In the genomic region with DNA sequence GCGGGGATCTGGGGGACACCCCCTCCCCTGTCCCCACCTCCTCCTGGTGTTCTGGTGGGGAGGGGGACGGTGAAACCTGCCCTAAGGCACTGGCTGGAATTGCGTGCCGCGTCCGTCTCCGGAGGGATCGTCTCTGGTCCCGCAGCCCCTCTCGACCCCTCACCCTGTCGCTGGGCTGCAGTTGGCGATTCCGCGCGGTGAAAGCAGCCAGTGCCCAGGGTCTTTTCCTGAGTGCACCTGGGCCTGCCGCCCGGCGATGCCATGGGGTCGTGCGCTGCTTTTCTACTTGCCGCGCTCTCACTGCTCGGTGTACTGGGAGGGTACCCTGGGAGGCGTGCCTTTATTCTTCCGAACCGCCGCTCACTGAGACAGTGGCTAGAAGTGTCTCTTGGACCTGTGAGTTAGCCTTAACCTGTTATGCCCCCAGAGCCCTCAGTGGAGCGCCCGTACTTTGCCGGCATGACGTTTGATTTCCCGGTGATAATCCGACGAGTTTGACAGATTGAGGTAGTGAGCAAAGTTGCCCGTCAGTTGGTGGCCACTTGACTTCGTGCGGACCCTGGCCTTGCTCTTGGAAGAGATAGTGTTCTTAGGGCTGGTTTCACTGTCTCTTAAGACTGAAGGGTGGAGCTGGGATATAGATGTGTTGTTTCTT, we compare ENCODE assay signal across 8 cellular contexts. TPM values are rescaled to one million over a fixed set of nuclear protein-coding genes. Genes with fewer than 3 reads are reported as not detected.
DNase-seq lines count a peak whose midpoint lies in the region; ATAC-seq and TF ChIP-seq lines count a peak whose summit lies in the region.

No MANE protein-coding gene starts in this region.

- H3K9me3 ChIP-seq in stomach = no peaks in the 10 kb centered on the region

- no peaks in the 10 kb centered on the region for H3K27me3 ChIP-seq in stomach

- no peak for ATAC-seq in HG03520 (IDR thresholded peaks at IDR 0.05; ENCODE audit: unreplicated experiment)

- CTCF ChIA-PET in activated CD4-positive, alpha-beta memory T cell treated with anti-CD3 and anti-CD28 coated beads for 36 hours (lab: Charles Lee) = no interaction called here

- H3K4me3 ChIP-seq in iPS-11a (ENCODE audit: low read depth, low read length) (peak overlapping the region; percentile 100), stomach (peak overlapping the region; percentile 92 to 100 (median 100))

- TF ChIP-seq EP300 in stomach (IDR thresholded peaks at IDR 0.05) = no peak

- no peak for TF ChIP-seq POLR2A in stomach (IDR thresholded peaks at IDR 0.05)

- H3K36me3 Mint-ChIP-seq in activated CD4-positive, alpha-beta memory T cell treated with anti-CD3 and anti-CD28 coated beads for 36 hours = peaks cover 32% of the 10 kb centered on the region

- 0 to 5% (median 1%) methylated on average over 13 to 37 of the region's 37 CpGs for WGBS in stomach, 5 donors

- H3K36me3 ChIP-seq in stomach = peaks cover 27 to 34% (median 31%) of the 10 kb centered on the region in 4 donors

- intact Hi-C loops in activated CD4-positive, alpha-beta memory T cell treated with anti-CD3 and anti-CD28 coated beads for 36 hours (cut with micrococcal nuclease) = loop anchor here (1.0 kb wide), 1 partner anchor 104 kb away; no protein-coding TSS in a partner anchor
- intact Hi-C loops in stomach (cut with DNase I; ENCODE audit: low total_unique reads) (no loop called here), posterior cingulate gyrus (cut with DNase I) (loop anchor here (2.0 kb wide), 1 partner anchor 103 kb away; no protein-coding TSS in a partner anchor)

- H3K27me3 Mint-ChIP-seq in activated CD4-positive, alpha-beta memory T cell treated with anti-CD3 and anti-CD28 coated beads for 36 hours = no peaks in the 10 kb centered on the region

- H3K4me1 ChIP-seq in stomach = peaks cover 20 to 30% (median 29%) of the 10 kb centered on the region in 4 donors

- peak overlapping the region; percentile 83 for H3K27ac Mint-ChIP-seq in activated CD4-positive, alpha-beta memory T cell treated with anti-CD3 and anti-CD28 coated beads for 36 hours

- peak; percentile 18 for DNase-seq in activated CD4-positive, alpha-beta T cell treated with anti-CD3 and anti-CD28 coated beads for 48 hours
- no peak for DNase-seq in activated CD4-positive, alpha-beta T cell treated with anti-CD3 and anti-CD28 coated beads, Interleukin-2, amount 50 U/mL, for 4 hours
- DNase-seq in activated CD4-positive, alpha-beta memory T cell treated with anti-CD3 and anti-CD28 coated beads for 36 hours = peak; percentile 15
- DNase-seq in stomach = no peak
- DNase-seq in posterior cingulate gyrus = no peak
- no peak for DNase-seq in NCI-H1436 treated with DMSO at 0.1 percent for 48 hours (lab: John Stamatoyannopoulos, UW)

- H3K4me3 Mint-ChIP-seq in activated CD4-positive, alpha-beta memory T cell treated with anti-CD3 and anti-CD28 coated beads for 36 hours = peak overlapping the region; percentile 97

- peak overlapping the region in 4 of 5 donors; percentile 89 to 95 (median 94) for H3K27ac ChIP-seq in stomach

- POLR2A ChIA-PET in activated CD4-positive, alpha-beta memory T cell treated with anti-CD3 and anti-CD28 coated beads for 36 hours (lab: Charles Lee) = no interaction called here

- H3K4me1 Mint-ChIP-seq in activated CD4-positive, alpha-beta memory T cell treated with anti-CD3 and anti-CD28 coated beads for 36 hours (ENCODE audit: low read depth) = peaks cover 27% of the 10 kb centered on the region

- no peaks in the 10 kb centered on the region for H3K9me3 Mint-ChIP-seq in activated CD4-positive, alpha-beta memory T cell treated with anti-CD3 and anti-CD28 coated beads for 36 hours

- TF ChIP-seq CTCF in stomach (IDR thresholded peaks at IDR 0.05) = no peak

RNA-seq across cellular contexts. Expression of gene SFSWAP, which starts 0.8 kb away (rescaled TPM):
- total RNA-seq in activated CD4-positive, alpha-beta memory T cell treated with anti-CD3 and anti-CD28 coated beads for 36 hours = 10 to 100 TPM; 42.1 to 44.3 TPM
- 100 to 1,000 TPM in 1 of 5 donors, 10 to 100 TPM in 4; 41.5 to 194 (median 65.9) TPM for total RNA-seq in stomach
- polyA plus RNA-seq in stomach = 10 to 100 TPM; 14.8 to 22.0 (median 19.9) TPM

Comparison
In these comparisons a context has a peak if more than half of its experiments do, and no peak if none do; other contexts are left out.
1. DNase-seq: peak in activated CD4-positive, alpha-beta T cell treated with anti-CD3 and anti-CD28 coated beads for 48 hours (single experiment) and activated CD4-positive, alpha-beta memory T cell treated with anti-CD3 and anti-CD28 coated beads for 36 hours (single experiment); none in activated CD4-positive, alpha-beta T cell treated with anti-CD3 and anti-CD28 coated beads, Interleukin-2, amount 50 U/mL, for 4 hours (0 of 2), stomach (single experiment), posterior cingulate gyrus (0 of 10) and NCI-H1436 treated with DMSO at 0.1 percent for 48 hours (single experiment).